ENCODE assay signal across 1 cellular context in the genomic region with DNA sequence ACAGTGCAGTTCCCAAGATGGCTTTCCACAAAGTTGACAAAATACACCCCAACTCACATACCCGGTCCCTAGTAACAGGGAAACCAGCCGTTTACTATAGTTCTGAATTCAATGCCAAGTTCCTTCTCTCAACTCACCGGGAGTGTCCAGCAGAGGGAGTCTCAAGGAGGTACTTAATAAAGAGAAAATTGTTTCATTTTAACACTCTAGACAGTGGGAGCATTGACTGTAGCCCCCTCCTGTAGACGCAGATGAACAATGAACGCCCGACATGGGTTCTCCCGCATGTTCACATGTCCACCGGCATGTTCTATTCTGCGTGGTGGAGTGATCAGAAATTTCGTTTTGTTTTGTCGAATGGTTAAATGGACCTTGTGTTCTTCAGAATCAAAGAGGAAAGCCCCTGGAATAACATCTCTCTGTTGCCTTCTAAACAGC.
TF ChIP-seq lines count a peak whose summit lies in the region.

No MANE protein-coding gene starts in this region.

TF ChIP-seq in HepG2, 621 proteins besides CTCF, POLR2A, EP300 and RAD21 (continued from another document):
- TF ChIP-seq CENPBD1 (CRISPR knock-in tag; IDR thresholded peaks at IDR 0.05; ENCODE audit: borderline replicate concordance, low read depth): no peak
- peak; percentile 21; the same call in 1 of the 2 replicates for TF ChIP-seq ZSCAN9 (CRISPR knock-in tag; IDR thresholded peaks at IDR 0.05; ENCODE audit: borderline replicate concordance)
- TF ChIP-seq, protein P1, sequence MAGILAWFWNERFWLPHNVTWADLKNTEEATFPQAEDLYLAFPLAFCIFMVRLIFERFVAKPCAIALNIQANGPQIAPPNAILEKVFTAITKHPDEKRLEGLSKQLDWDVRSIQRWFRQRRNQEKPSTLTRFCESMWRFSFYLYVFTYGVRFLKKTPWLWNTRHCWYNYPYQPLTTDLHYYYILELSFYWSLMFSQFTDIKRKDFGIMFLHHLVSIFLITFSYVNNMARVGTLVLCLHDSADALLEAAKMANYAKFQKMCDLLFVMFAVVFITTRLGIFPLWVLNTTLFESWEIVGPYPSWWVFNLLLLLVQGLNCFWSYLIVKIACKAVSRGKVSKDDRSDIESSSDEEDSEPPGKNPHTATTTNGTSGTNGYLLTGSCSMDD (CRISPR knock-in tag; IDR thresholded peaks at IDR 0.05): no peak
- no peak for TF ChIP-seq LRRFIP1 (CRISPR knock-in tag; conservative IDR thresholded peaks at IDR 0.05)
- no peak for TF ChIP-seq KLF9 (CRISPR knock-in tag; IDR thresholded peaks at IDR 0.05; ENCODE audit: low read depth)
- peak; percentile 20; the same call in 1 of the 2 replicates for TF ChIP-seq STAG1 (CRISPR knock-in tag; IDR thresholded peaks at IDR 0.05)
- no peak for TF ChIP-seq ZSCAN25 (CRISPR knock-in tag; IDR thresholded peaks at IDR 0.05)
- TF ChIP-seq SMC3 (IDR thresholded peaks at IDR 0.05; ENCODE audit: low read length): peak; percentile 63; the same call in 1 of the 2 replicates
- TF ChIP-seq UBTF (CRISPR knock-in tag; IDR thresholded peaks at IDR 0.05): 0 out of 2 replicates have a peak, but pooled peaks have one; percentile 22
- TF ChIP-seq TSC22D2 (CRISPR knock-in tag; IDR thresholded peaks at IDR 0.05; ENCODE audit: borderline replicate concordance): no peak
- no peak for TF ChIP-seq SOX13 (IDR thresholded peaks at IDR 0.05)
- TF ChIP-seq SOX13 (CRISPR knock-in tag; conservative IDR thresholded peaks at IDR 0.05 in 1 of 2, IDR thresholded peaks at IDR 0.05 in 1 of 2): peak in 1 of 2 experiments; percentile 15; a peak in 1 of 4 replicates
- TF ChIP-seq ERF (CRISPR knock-in tag; IDR thresholded peaks at IDR 0.05): 0 out of 2 replicates have a peak, but pooled peaks have one; percentile 45
- no peak for TF ChIP-seq HMGA1 (CRISPR knock-in tag; conservative IDR thresholded peaks at IDR 0.05)
- TF ChIP-seq RFXAP (CRISPR knock-in tag; IDR thresholded peaks at IDR 0.05; ENCODE audit: borderline replicate concordance): no peak
